ENCODE assay signal across 12 cellular contexts in genomic region chr17:39548494-39548893, GRCh38. TPM values are rescaled to one million over a fixed set of nuclear protein-coding genes. Genes with fewer than 3 reads are reported as not detected.
DNase-seq lines count a peak whose midpoint lies in the region; ATAC-seq and FAIRE-seq lines count a peak whose summit lies in the region.
"Had no signal": no experiment of that assay in that cellular context is flagged by ENCODE, and none has a peak within 500 bp of the region (broad histone marks: within the 10 kb centered on the region; RNA-seq: fewer than 3 reads in every experiment).

No MANE protein-coding gene starts in this region.

- ATAC-seq in left ventricle myocardium superior: peak; percentile 92

- intact Hi-C loops in left ventricle myocardium superior (cut with micrococcal nuclease): loop anchor here (5.0 kb wide), 1 partner anchor 74 kb away; no protein-coding TSS in a partner anchor

- no peak for FAIRE-seq in urothelium cell line (lab: Jason Lieb, UNC)

- DNase-seq in DMS 273 (lab: John Stamatoyannopoulos, UW; ENCODE audit: unreplicated experiment): peak; percentile 90
- DNase-seq in DMS 273 treated with DMSO at 0.1 percent for 48 hours (lab: John Stamatoyannopoulos, UW): no peak
- peak; percentile 17 for DNase-seq in fibroblast of gingiva (ENCODE audit: low read depth)
- DNase-seq in left ventricle myocardium superior: peak; percentile 51
- DNase-seq in urothelium cell line (ENCODE audit: low spot score): no peak
- DNase-seq in NCI-H2029 treated with DMSO at 0.1 percent for 48 hours (lab: John Stamatoyannopoulos, UW): no peak
- DNase-seq in activated naive CD4-positive, alpha-beta T cell (lab: John Stamatoyannopoulos, UW): no peak
- DNase-seq in activated CD4-positive, alpha-beta T cell treated with anti-CD3 and anti-CD28 coated beads for 4 hours: no peak
- DNase-seq: HCEC 1CT had no signal

RNA-seq across cellular contexts. Expression of gene NEUROD2, which starts 59.2 kb away (rescaled TPM):
- not detected for total RNA-seq in left ventricle myocardium superior
- total RNA-seq: K562, NCI-H460, PC-9 had no signal

Comparison
In these comparisons a context has a peak if more than half of its experiments do, and no peak if none do; other contexts are left out.
1. DNase-seq: peak in DMS 273 (single experiment), fibroblast of gingiva (single experiment) and left ventricle myocardium superior (single experiment); none in DMS 273 treated with DMSO at 0.1 percent for 48 hours (single experiment), urothelium cell line (single experiment), NCI-H2029 treated with DMSO at 0.1 percent for 48 hours (single experiment), activated naive CD4-positive, alpha-beta T cell (0 of 4) and activated CD4-positive, alpha-beta T cell treated with anti-CD3 and anti-CD28 coated beads for 4 hours (0 of 2).